Comparison of ENCODE assay signal across 12 cellular contexts in the genomic region with DNA sequence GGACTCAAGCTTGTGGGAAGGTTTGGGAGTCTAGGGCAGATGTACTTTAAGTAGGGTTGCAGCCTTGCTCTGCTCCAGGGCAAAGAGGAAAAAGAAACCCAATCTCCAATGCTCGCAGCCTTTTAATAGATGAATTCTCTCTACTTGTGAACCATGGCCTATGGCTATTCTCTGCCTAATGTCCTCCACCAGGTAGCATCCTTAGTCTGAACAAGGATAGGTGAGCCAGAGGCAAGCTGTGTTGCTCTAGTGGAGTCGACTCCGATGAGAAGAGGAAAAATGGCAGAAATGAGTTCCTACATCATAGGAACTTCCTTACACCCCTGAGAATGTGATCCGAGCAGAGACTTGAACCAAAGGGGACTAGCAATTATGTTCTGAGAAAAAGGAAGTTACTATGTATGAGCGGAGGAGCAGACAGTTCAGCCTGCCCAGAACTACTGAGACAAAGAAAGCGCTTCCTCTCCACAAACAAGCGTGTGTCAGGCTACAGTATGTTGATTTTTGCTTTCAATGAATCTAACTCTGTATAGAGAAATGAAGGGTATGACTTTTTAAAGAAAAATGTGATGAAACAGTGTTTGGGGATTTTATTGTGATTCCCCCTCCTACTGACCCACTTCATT.
A peak's percentile ranks its signal among the peaks of the same experiment; 100 is the strongest.
DNase-seq lines count a peak whose midpoint lies in the region; ATAC-seq, FAIRE-seq and TF ChIP-seq lines count a peak whose summit lies in the region.
"Had no signal": no experiment of that assay in that cellular context is flagged by ENCODE, and none has a peak within 500 bp of the region (broad histone marks: within the 10 kb centered on the region; RNA-seq: fewer than 3 reads in every experiment).

No MANE protein-coding gene starts in this region.

- FAIRE-seq in GM12892 (lab: Jason Lieb, UNC) = no peak

- no peak overlapping the region for H3K27ac ChIP-seq in esophagus muscularis mucosa (replicated peaks in 1 of 4)
- H3K27ac ChIP-seq: parathyroid adenoma had no signal

- no peaks in the 10 kb centered on the region for H3K4me1 ChIP-seq in esophagus muscularis mucosa

- no peak for TF ChIP-seq EP300 in esophagus muscularis mucosa (IDR thresholded peaks at IDR 0.05)

- WGBS in esophagus muscularis mucosa = 51% methylated on average over 7 of the region's 7 CpGs

- no peaks in the 10 kb centered on the region for H3K9me3 ChIP-seq in esophagus muscularis mucosa

- H3K27me3 ChIP-seq in esophagus muscularis mucosa = no peaks in the 10 kb centered on the region

- no peak overlapping the region for H3K4me3 ChIP-seq in esophagus muscularis mucosa

- intact Hi-C loops in esophagus muscularis mucosa (cut with DNase I) = no loop called here
- intact Hi-C loops in Right ventricle myocardium inferior (cut with DNase I) = no loop called here

- TF ChIP-seq POLR2A in GM12892 (IDR thresholded peaks at IDR 0.05; ENCODE audit: low read depth, low read length) (no peak), esophagus muscularis mucosa (IDR thresholded peaks at IDR 0.05; ENCODE audit: low read depth) (no peak)

- TF ChIP-seq CTCF in esophagus muscularis mucosa (IDR thresholded peaks at IDR 0.05) = no peak

- H3K36me3 ChIP-seq in esophagus muscularis mucosa = no peaks in the 10 kb centered on the region

- DNase-seq in GM12892 (ENCODE audit: insufficient read length) = peak; percentile 5
- peak; percentile 39 for DNase-seq in esophagus muscularis mucosa (ENCODE audit: extremely low spot score)
- DNase-seq in Right ventricle myocardium inferior (ENCODE audit: missing footprints) = no peak
- DNase-seq in NCI-H1930 (lab: John Stamatoyannopoulos, UW) = no peak
- DNase-seq in AG20443 (ENCODE audit: low spot score) = no peak
- no peak for DNase-seq in activated CD4-positive, CD25-positive, alpha-beta regulatory T cell (lab: John Stamatoyannopoulos, UW)
- DNase-seq: activated naive CD8-positive, alpha-beta T cell treated with anti-CD3 and anti-CD28 coated beads, Interleukin-2, amount 10 ng/mL, durations not matched to agents 7 days and 5 days; Calu3; foreskin fibroblast had no signal

- ATAC-seq in GM21528 (IDR thresholded peaks at IDR 0.05; ENCODE audit: low FRiP score, unreplicated experiment) (peak; percentile 66), HG03520 (IDR thresholded peaks at IDR 0.05; ENCODE audit: unreplicated experiment) (peak; percentile 59), Right ventricle myocardium inferior (no peak)

Comparison
In these comparisons a context has a peak if more than half of its experiments do, and no peak if none do; other contexts are left out.
1. DNase-seq: peak in GM12892 (single experiment) and esophagus muscularis mucosa (single experiment); none in Right ventricle myocardium inferior (single experiment), NCI-H1930 (0 of 2), AG20443 (single experiment) and activated CD4-positive, CD25-positive, alpha-beta regulatory T cell (0 of 4).